ENCODE assay signal across 15 cellular contexts in genomic region chr10:52318136-52318810, GRCh38. TPM values are rescaled to one million over a fixed set of nuclear protein-coding genes. Genes with fewer than 3 reads are reported as not detected.
DNase-seq lines count a peak whose midpoint lies in the region; ATAC-seq, FAIRE-seq and TF ChIP-seq lines count a peak whose summit lies in the region.
"Had no signal": no experiment of that assay in that cellular context is flagged by ENCODE, and none has a peak within 500 bp of the region (broad histone marks: within the 10 kb centered on the region; RNA-seq: fewer than 3 reads in every experiment).

No MANE protein-coding gene starts in this region.

- H3K36me3 ChIP-seq in HepG2 (replicated peaks in 1 of 2; ENCODE audit: control insufficient read depth in 1 of 2, insufficient read depth in 2 of 2, low read length in 2 of 2) (no peaks in the 10 kb centered on the region), right lobe of liver (no peaks in the 10 kb centered on the region)
- H3K36me3 ChIP-seq: tibial nerve had no signal

- H2AFZ ChIP-seq in HepG2 (ENCODE audit: low read length) = peak overlapping the region; percentile 1

- H3K4me1 ChIP-seq in HepG2 (ENCODE audit: insufficient read depth, low read length) = peaks cover 25% of the 10 kb centered on the region
- peaks cover 0 to 16% (median 0%) of the 10 kb centered on the region in 4 donors for H3K4me1 ChIP-seq in right lobe of liver

- BruUV-seq in HepG2 (replicated peaks; lab: Mats Ljungman, UMichigan) = no TSS peak

- POLR2A ChIA-PET in HepG2 (lab: Yijun Ruan, JAX) = no interaction called here

- in situ Hi-C loops in HepG2 (cut with HindIII; ENCODE audit: extremely low pct_ligation_motif_present, low pct_unique_long_range_greater_than_20kb) (loop anchor here (10.0 kb wide), 1 partner anchor 247 kb away; no protein-coding TSS in a partner anchor), astrocyte of the spinal cord (cut with HindIII; ENCODE audit: low sequenced_read_pairs) (no loop called here)

- H3K4me3 ChIP-seq in HepG2 (replicated peaks in 1 of 3; ENCODE audit: insufficient read depth in 1 of 3, low read depth in 2 of 3, low read length in 3 of 3) = no peak overlapping the region
- no peak overlapping the region for H3K4me3 ChIP-seq in right lobe of liver
- no peak overlapping the region for H3K4me3 ChIP-seq in astrocyte of the spinal cord (ENCODE audit: low read depth, low read length)
- H3K4me3 ChIP-seq: tibial nerve had no signal

- no peak for TF ChIP-seq POLR2A in HepG2 (IDR thresholded peaks at IDR 0.05; ENCODE audit: insufficient read depth in 1 of 2, low read depth in 2 of 2, low read length in 2 of 2)
- no peak for TF ChIP-seq POLR2A in right lobe of liver (IDR thresholded peaks at IDR 0.05)

- 57% methylated on average over 5 of the region's 5 CpGs for WGBS in HepG2 (ENCODE audit: low lambda C conversion rate)
- WGBS in right lobe of liver (ENCODE audit: insufficient coverage, low coverage, low lambda C conversion rate, missing lambda C conversion rate) = 50% methylated on average over 5 of the region's 5 CpGs

- intact Hi-C loops in HepG2 (cut with micrococcal nuclease; ENCODE audit: unreplicated experiment) = no loop called here
- intact Hi-C loops in right lobe of liver (cut with DNase I) = no loop called here

- H3K27ac ChIP-seq in HepG2 (ENCODE audit: extremely low read length, insufficient read depth, low read length) (no peak overlapping the region), right lobe of liver (no peak overlapping the region)
- H3K27ac ChIP-seq: tibial nerve had no signal

- TF ChIP-seq EP300 in HepG2 (IDR thresholded peaks at IDR 0.05; ENCODE audit: low read depth in 2 of 2, low read length in 2 of 2) (no peak), HepG2 (CRISPR knock-in tag; IDR thresholded peaks at IDR 0.05; ENCODE audit: borderline replicate concordance) (no peak)

- no peak for FAIRE-seq in HepG2 (lab: Jason Lieb, UNC)
- no peak for FAIRE-seq in HTR-8/SVneo (lab: Jason Lieb, UNC)
- FAIRE-seq: A204.1 had no signal

- TF ChIP-seq CTCF in HepG2 (CRISPR knock-in tag; IDR thresholded peaks at IDR 0.05) (no peak), right lobe of liver (IDR thresholded peaks at IDR 0.05) (no peak), astrocyte of the spinal cord (IDR thresholded peaks at IDR 0.05; ENCODE audit: low read depth, low read length) (no peak)

- H3K27me3 ChIP-seq in HepG2 (ENCODE audit: control insufficient read depth in 1 of 2, insufficient read depth in 2 of 2, low read length in 2 of 2) (peaks cover 0 to 8% of the 10 kb centered on the region in 2 experiments; a peak in 1 of 5 replicates), right lobe of liver (no peaks in the 10 kb centered on the region)

- no peak overlapping the region for H3K9ac ChIP-seq in HepG2 (ENCODE audit: insufficient read depth, low read depth, low read length)

- DNase-seq in HepG2 (ENCODE audit: low spot score) (no peak), right lobe of liver (no peak), astrocyte of the spinal cord (ENCODE audit: low read depth, low spot score) (peak; percentile 73), left kidney (ENCODE audit: low read depth, low spot score) (peak; percentile 16), NAMALWA (ENCODE audit: low spot score) (no peak), HTR-8/SVneo (ENCODE audit: insufficient read length, low spot score) (no peak), activated T-cell treated with anti-CD3 and anti-CD28 coated beads for 4 hours (no peak)
- DNase-seq: activated CD4-positive, alpha-beta T cell treated with anti-CD3 and anti-CD28 coated beads, Interleukin-2, amount 10 ng/mL, durations not matched to agents 7 days and 5 days; DMS79 treated with DMSO at 0.1 percent for 48 hours; Kasumi-1; NCI-H2171; T-helper 1 cell had no signal

- CTCF ChIA-PET in HepG2 (lab: Yijun Ruan, JAX; ENCODE audit: low intra/inter-chr PET ratio, low total read pairs) = no interaction called here

- no peaks in the 10 kb centered on the region for H4K20me1 ChIP-seq in HepG2 (ENCODE audit: insufficient read depth, low read length)

- H3K4me2 ChIP-seq in HepG2 (ENCODE audit: low read depth, low read length) = no peak overlapping the region

- no peak for ATAC-seq in HepG2
- ATAC-seq in right lobe of liver = no peak
- ATAC-seq in HG03457 (IDR thresholded peaks at IDR 0.05; ENCODE audit: unreplicated experiment) = no peak

- no peak for TF ChIP-seq RAD21 in HepG2 (CRISPR knock-in tag; IDR thresholded peaks at IDR 0.05)

- H3K9me3 ChIP-seq in HepG2 (ENCODE audit: low read length) (no peaks in the 10 kb centered on the region), right lobe of liver (no peaks in the 10 kb centered on the region)
- H3K9me3 ChIP-seq: tibial nerve had no signal

- H3K79me2 ChIP-seq in HepG2 (ENCODE audit: insufficient read depth, low read length) = peaks cover 2% of the 10 kb centered on the region

TF ChIP-seq in HepG2, 621 proteins besides CTCF, POLR2A, EP300 and RAD21:
- TF ChIP-seq POLR2G (IDR thresholded peaks at IDR 0.05; ENCODE audit: low read depth, low read length) = peak; percentile 38
- TF ChIP-seq SKI (IDR thresholded peaks at IDR 0.05; ENCODE audit: partially characterized antibody) = no peak
- TF ChIP-seq CREB1 (IDR thresholded peaks at IDR 0.05) = no peak
- peak; percentile 29; the same call in 1 of the 2 replicates for TF ChIP-seq CREB1 (CRISPR knock-in tag; IDR thresholded peaks at IDR 0.05)
- no peak for TF ChIP-seq ZNF430 (CRISPR knock-in tag; IDR thresholded peaks at IDR 0.05)

RNA-seq across cellular contexts. Expression of gene DKK1, which starts 4.2 kb away (rescaled TPM):
- total RNA-seq in HepG2 (2016; rRNA removed; fragmentation: Illumina TruSeq; extraction: Trizol) (143 and 262 TPM in 2 replicates), right lobe of liver (not detected)
- 170 and 175 TPM in 2 replicates for total RNA-seq in HepG2 (2016; cell fraction: cytosol; rRNA removed; fragmentation: Illumina TruSeq; extraction: Trizol; ENCODE audit: low read depth)
- 140 and 239 TPM in 2 replicates for total RNA-seq in HepG2 (2016; cell fraction: insoluble cytoplasmic fraction; rRNA removed; fragmentation: Illumina TruSeq; extraction: Trizol)
- total RNA-seq in HepG2 (2016; cell fraction: membrane; rRNA removed; fragmentation: Illumina TruSeq; extraction: Trizol) = 116 and 117 TPM in 2 replicates
- total RNA-seq in HepG2 (2016; cell fraction: nucleus; rRNA removed; fragmentation: Illumina TruSeq; extraction: Trizol) = 264 and 293 TPM in 2 replicates
- polyA plus RNA-seq in HepG2 (2011; rRNA removed) = 52.9 and 123 TPM in 2 replicates
- polyA plus RNA-seq in HepG2 (2011; cell fraction: cytosol; rRNA removed) = 52.9 and 64.6 TPM in 2 replicates
- polyA plus RNA-seq in HepG2 (2011; cell fraction: nucleus; rRNA removed) = 25.1 and 31.9 TPM in 2 replicates
- 18.4 and 75.9 TPM in 2 replicates for polyA plus RNA-seq in HepG2 (2012)
- 25.2 and 32.2 TPM in 2 replicates for polyA plus RNA-seq in HepG2 (2016; cell fraction: cytosol; fragmentation: Illumina TruSeq; extraction: Trizol; ENCODE audit: low read depth)
- 160 TPM in 2 replicates for polyA plus RNA-seq in HepG2 (2016; cell fraction: insoluble cytoplasmic fraction; fragmentation: Illumina TruSeq; extraction: Trizol; ENCODE audit: low read depth)
- 33.1 and 42.9 TPM in 2 replicates for polyA plus RNA-seq in HepG2 (2016; cell fraction: membrane; fragmentation: Illumina TruSeq; extraction: Trizol; ENCODE audit: low read depth)
- 469 and 518 TPM in 2 replicates for polyA plus RNA-seq in HepG2 (2016; cell fraction: nucleus; fragmentation: Illumina TruSeq; extraction: Trizol; ENCODE audit: insufficient read depth, low read depth)
- 32.2 and 34.1 TPM in 2 replicates for polyA minus RNA-seq in HepG2 (2011; rRNA and poly(A)+ RNA removed; ENCODE audit: low replicate concordance)
- 31.8 and 36.1 TPM in 2 replicates for polyA minus RNA-seq in HepG2 (2011; cell fraction: cytosol; rRNA and poly(A)+ RNA removed)
- 28.0 and 41.8 TPM in 2 replicates for polyA minus RNA-seq in HepG2 (2011; cell fraction: nucleus; rRNA and poly(A)+ RNA removed)
- total RNA-seq: activated CD4-positive, alpha-beta T cell treated with anti-CD3 and anti-CD28 coated beads, Interleukin-2, amount 10 ng/mL, durations not matched to agents 7 days and 5 days had no signal

Comparison
In these comparisons a context has a peak if more than half of its experiments do, and no peak if none do; other contexts are left out.
1. RNA of gene DKK1, which starts 4.2 kb away (total RNA-seq): 116 to 293 TPM in HepG2; not detected in right lobe of liver; every median in the first group is over 100 times any median in the second.
2. DNase-seq: peak in astrocyte of the spinal cord (single experiment) and left kidney (single experiment); none in HepG2 (single experiment), right lobe of liver (0 of 3), NAMALWA (single experiment), HTR-8/SVneo (single experiment) and activated T-cell treated with anti-CD3 and anti-CD28 coated beads for 4 hours (single experiment).